ENCODE assay signal across 18 cellular contexts in the genomic region with DNA sequence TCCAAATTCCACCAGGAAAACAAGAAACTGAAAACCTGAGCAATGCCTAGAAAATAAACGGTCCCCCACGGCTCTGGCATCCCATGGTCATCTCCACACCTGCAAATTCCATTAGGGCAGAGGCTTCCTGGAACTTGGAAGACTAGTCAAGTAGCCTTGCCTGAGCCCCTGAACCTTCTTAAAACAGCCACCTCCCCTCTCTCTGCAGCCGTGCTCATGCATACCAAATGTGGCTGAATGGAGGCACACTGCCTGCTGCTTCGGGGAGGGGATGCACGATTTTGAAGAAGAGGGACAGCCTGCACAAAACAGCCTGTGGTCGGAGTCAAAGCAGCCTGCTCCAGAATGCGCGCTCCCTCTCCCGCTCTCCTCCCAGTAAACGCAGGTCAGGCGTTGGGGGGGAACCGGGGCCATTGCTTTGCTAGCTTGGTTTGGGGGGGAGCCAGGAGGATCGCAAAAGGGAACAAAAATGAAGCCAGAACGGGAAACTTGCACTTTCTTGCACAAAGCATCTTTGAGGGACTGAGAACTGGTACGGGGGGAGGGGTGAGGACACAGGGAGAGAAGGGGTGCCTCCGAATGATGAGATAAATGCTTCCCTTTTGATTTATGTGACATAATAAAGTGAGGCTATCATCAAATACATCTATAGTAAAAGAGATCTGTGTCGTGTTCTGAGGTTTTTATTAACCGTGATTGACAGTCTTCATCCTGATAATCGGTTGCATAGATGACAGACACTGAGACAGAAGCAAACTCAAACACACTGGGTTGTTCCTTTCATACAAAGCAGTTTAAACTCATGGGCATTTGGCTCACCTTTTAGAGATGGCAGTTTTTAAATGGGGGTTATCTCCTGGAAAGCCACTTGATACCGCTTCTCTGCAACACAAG. TPM values are rescaled to one million over a fixed set of nuclear protein-coding genes. Genes with fewer than 3 reads are reported as not detected.
DNase-seq lines count a peak whose midpoint lies in the region; ATAC-seq, FAIRE-seq and TF ChIP-seq lines count a peak whose summit lies in the region.
"Had no signal": no experiment of that assay in that cellular context is flagged by ENCODE, and none has a peak within 500 bp of the region (broad histone marks: within the 10 kb centered on the region; RNA-seq: fewer than 3 reads in every experiment).

A gene (minus strand): TSS at position 347 of the 894 bp plus-strand sequence. CDS start 267 bp downstream, at position 80.

- H3K27me3 ChIP-seq in dorsolateral prefrontal cortex (peaks cover 0 to 33% (median 0%) of the 10 kb centered on the region in 45 donors), upper lobe of left lung (no peaks in the 10 kb centered on the region)

- H3K27ac ChIP-seq in HEK293 (ENCODE audit: extremely low read depth, low read depth, low read length), result no peak within 1 kb of the TSS
- peak within 1 kb of the TSS in 6 of 59 donors; percentile 11 to 76 (median 22) for H3K27ac ChIP-seq in dorsolateral prefrontal cortex
- no peak within 1 kb of the TSS for H3K27ac ChIP-seq in kidney (ENCODE audit: low read depth in 2 of 2, low read length in 2 of 2)
- H3K27ac ChIP-seq in upper lobe of left lung, result no peak within 1 kb of the TSS
- H3K27ac ChIP-seq: gastrocnemius medialis, left lung, skin epidermis had no signal

- no peak within 1 kb of the TSS for H3K9ac ChIP-seq in kidney (ENCODE audit: low read length in 2 of 2)

- TF ChIP-seq POLR2A in upper lobe of left lung (IDR thresholded peaks at IDR 0.05), result no peak

- ATAC-seq in HG03175 (IDR thresholded peaks at IDR 0.05; ENCODE audit: unreplicated experiment), result no peak
- ATAC-seq in upper lobe of left lung (ENCODE audit: low FRiP score in 2 of 2), result no peak
- ATAC-seq: gastrocnemius medialis, left lung, natural killer cell had no signal

- CTCF ChIA-PET in HEK293 (lab: Yijun Ruan, JAX), result interaction anchor here (0.6 kb wide), 1 partner anchor 146 kb away, joined by 3 read pairs; no protein-coding TSS in a partner anchor

- H3K9me3 ChIP-seq in HEK293 (ENCODE audit: control insufficient read depth, insufficient read depth, low read depth, low read length) (no peaks in the 10 kb centered on the region), kidney (ENCODE audit: control insufficient read depth in 1 of 2, low read length in 2 of 2) (no peaks in the 10 kb centered on the region), upper lobe of left lung (no peaks in the 10 kb centered on the region)
- H3K9me3 ChIP-seq: gastrocnemius medialis, HAP-1, left lung had no signal

- 4 to 5% methylated on average over 17 to 20 of the region's 20 CpGs for WGBS in upper lobe of left lung, 2 donors

- TF ChIP-seq EP300 in upper lobe of left lung (IDR thresholded peaks at IDR 0.05), result no peak

- no peaks in the 10 kb centered on the region for H3K4me1 ChIP-seq in HEK293 (ENCODE audit: control insufficient read depth, insufficient read depth, low read length)
- H3K4me1 ChIP-seq in kidney (ENCODE audit: control insufficient read depth in 1 of 2, insufficient read depth in 1 of 2, low read depth in 1 of 2, low read length in 2 of 2), result no peaks in the 10 kb centered on the region
- peaks cover 0 to 6% (median 0%) of the 10 kb centered on the region in 4 donors for H3K4me1 ChIP-seq in upper lobe of left lung
- H3K4me1 ChIP-seq: gastrocnemius medialis, HAP-1, left lung had no signal

- intact Hi-C loops in dorsolateral prefrontal cortex (cut with DNase I), result no loop called here
- intact Hi-C loops in kidney (cut with DNase I), result no loop called here

- POLR2A ChIA-PET in HEK293 (lab: Yijun Ruan, JAX), result no interaction called here

- no peak for FAIRE-seq in kidney (lab: Jason Lieb, UNC)
- FAIRE-seq: bronchial epithelial cell had no signal

- H3K4me3 ChIP-seq in HEK293 (ENCODE audit: low read depth, low read length), result no peak within 1 kb of the TSS
- H3K4me3 ChIP-seq in dorsolateral prefrontal cortex, result peak within 1 kb of the TSS; percentile 4 to 68 (median 51)
- no peak within 1 kb of the TSS for H3K4me3 ChIP-seq in kidney (ENCODE audit: low read length in 2 of 2)
- no peak within 1 kb of the TSS for H3K4me3 ChIP-seq in upper lobe of left lung
- H3K4me3 ChIP-seq: gastrocnemius medialis, HAP-1, left lung, skin epidermis had no signal

- H3K36me3 ChIP-seq in HEK293 (ENCODE audit: control insufficient read depth in 2 of 2, insufficient read depth in 1 of 2, low read length in 2 of 2) (no peaks in the 10 kb centered on the region), kidney (ENCODE audit: control insufficient read depth in 1 of 2, insufficient read depth in 2 of 2, low read length in 2 of 2) (no peaks in the 10 kb centered on the region), upper lobe of left lung (no peaks in the 10 kb centered on the region)
- H3K36me3 ChIP-seq: gastrocnemius medialis, HAP-1, left lung had no signal

- TF ChIP-seq CTCF in HEK293 (tag by site-specific recombination; IDR thresholded peaks at IDR 0.05) (no peak), dorsolateral prefrontal cortex (IDR thresholded peaks at IDR 0.05 in 54 of 56, conservative IDR thresholded peaks at IDR 0.05 in 2 of 56; ENCODE audit: low read depth in 1 of 56, partially characterized antibody in 56 of 56) (no peak), kidney (IDR thresholded peaks at IDR 0.05; ENCODE audit: borderline replicate concordance, extremely low read depth, insufficient read depth) (no peak), upper lobe of left lung (IDR thresholded peaks at IDR 0.05) (no peak)

- DNase-seq in dorsolateral prefrontal cortex, result peak in 6 of 10 donors; percentile 8 to 76 (median 40)
- peak; percentile 70 for DNase-seq in kidney
- peak; percentile 7 for DNase-seq in putamen (ENCODE audit: low spot score)
- DNase-seq in NCI-H82 (lab: John Stamatoyannopoulos, UW), result no peak
- DNase-seq in upper lobe of left lung, result no peak
- no peak for DNase-seq in activated naive CD4-positive, alpha-beta T cell treated with anti-CD3 and anti-CD28 coated beads, Interleukin-2, amount 50 U/mL, for 16 hours
- DNase-seq: activated CD4-positive, CD25-positive, alpha-beta regulatory T cell; gastrocnemius medialis; Kasumi-1; natural killer cell; NCI-H187 treated with DMSO at 0.1 percent for 48 hours; T-helper 1 cell had no signal

TF ChIP-seq in HEK293, 187 proteins besides CTCF, POLR2A, EP300 and RAD21:
- TF ChIP-seq, protein P1, sequence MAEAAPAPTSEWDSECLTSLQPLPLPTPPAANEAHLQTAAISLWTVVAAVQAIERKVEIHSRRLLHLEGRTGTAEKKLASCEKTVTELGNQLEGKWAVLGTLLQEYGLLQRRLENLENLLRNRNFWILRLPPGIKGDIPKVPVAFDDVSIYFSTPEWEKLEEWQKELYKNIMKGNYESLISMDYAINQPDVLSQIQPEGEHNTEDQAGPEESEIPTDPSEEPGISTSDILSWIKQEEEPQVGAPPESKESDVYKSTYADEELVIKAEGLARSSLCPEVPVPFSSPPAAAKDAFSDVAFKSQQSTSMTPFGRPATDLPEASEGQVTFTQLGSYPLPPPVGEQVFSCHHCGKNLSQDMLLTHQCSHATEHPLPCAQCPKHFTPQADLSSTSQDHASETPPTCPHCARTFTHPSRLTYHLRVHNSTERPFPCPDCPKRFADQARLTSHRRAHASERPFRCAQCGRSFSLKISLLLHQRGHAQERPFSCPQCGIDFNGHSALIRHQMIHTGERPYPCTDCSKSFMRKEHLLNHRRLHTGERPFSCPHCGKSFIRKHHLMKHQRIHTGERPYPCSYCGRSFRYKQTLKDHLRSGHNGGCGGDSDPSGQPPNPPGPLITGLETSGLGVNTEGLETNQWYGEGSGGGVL (tag by site-specific recombination; IDR thresholded peaks at IDR 0.05), result peak; percentile 27; the same call in 1 of the 2 replicates
- TF ChIP-seq ZNF274 (IDR thresholded peaks at IDR 0.05; ENCODE audit: low read length), result no peak
- no peak for TF ChIP-seq ZNF274 (tag by site-specific recombination; IDR thresholded peaks at IDR 0.05; ENCODE audit: borderline replicate concordance)

RNA-seq across cellular contexts. Expression of the gene that starts here (rescaled TPM):
- total RNA-seq in dorsolateral prefrontal cortex (100 to 1,000 TPM in 1 of 120 experiments, 10 to 100 TPM in 119; 21.1 to 101 (median 40.1) TPM), kidney (11.4 TPM), upper lobe of left lung (1 to 10 TPM in 1 of 6 donors, under 1 TPM in 4, not detected in 1; 0.10 to 1.0 (median 0.17) TPM)
- 8.8 TPM for polyA plus RNA-seq in kidney (ENCODE audit: insufficient read depth, low read depth, low replicate concordance)
- total RNA-seq: bronchial epithelial cell, natural killer cell had no signal

Comparison
In these comparisons a context has a peak if more than half of its experiments do, and no peak if none do; other contexts are left out.
1. H3K4me3 ChIP-seq: peak in dorsolateral prefrontal cortex (59 of 59); none in HEK293 (single experiment), kidney (0 of 2) and upper lobe of left lung (0 of 4).
2. DNase-seq: peak in dorsolateral prefrontal cortex (6 of 10), kidney (single experiment) and putamen (single experiment); none in NCI-H82 (single experiment), upper lobe of left lung (0 of 2) and activated naive CD4-positive, alpha-beta T cell treated with anti-CD3 and anti-CD28 coated beads, Interleukin-2, amount 50 U/mL, for 16 hours (single experiment).